12 cellular contexts compared by ENCODE assay signal in the genomic region with DNA sequence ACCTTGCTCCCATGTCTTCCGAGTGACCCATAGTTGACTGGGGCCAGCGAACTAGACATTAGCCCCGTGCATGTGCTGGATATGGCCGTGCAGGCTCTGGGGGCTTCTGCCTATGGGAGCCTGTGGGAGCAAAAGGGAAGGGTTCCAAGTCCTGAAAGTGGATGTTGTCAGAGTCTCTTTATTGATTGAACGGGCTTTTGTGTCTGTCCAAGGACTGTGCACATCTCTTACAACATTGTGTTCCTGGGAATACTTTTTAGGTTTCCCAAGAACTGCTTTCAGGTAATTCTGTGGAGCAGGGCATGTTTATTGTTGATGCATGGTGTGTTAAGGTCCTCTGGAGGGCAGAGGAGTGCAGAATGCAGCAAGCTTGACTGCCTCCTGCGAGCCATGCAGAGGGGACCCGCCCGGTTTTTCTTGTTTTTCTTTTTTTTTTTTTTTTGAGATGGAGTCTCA. TPM values are rescaled to one million over a fixed set of nuclear protein-coding genes. Genes with fewer than 3 reads are reported as not detected.
DNase-seq lines count a peak whose midpoint lies in the region; ATAC-seq, FAIRE-seq and TF ChIP-seq lines count a peak whose summit lies in the region.
"Had no signal": no experiment of that assay in that cellular context is flagged by ENCODE, and none has a peak within 500 bp of the region (broad histone marks: within the 10 kb centered on the region; RNA-seq: fewer than 3 reads in every experiment).

No MANE protein-coding gene starts in this region.

- H3K4me3 Mint-ChIP-seq in chondrocyte (ENCODE audit: unreplicated experiment), result no peak overlapping the region

- no peak overlapping the region for H3K9ac ChIP-seq in neuronal stem cell (ENCODE audit: low read depth, low read length, poor library complexity)

- POLR2A ChIA-PET in HEK293T (lab: Yijun Ruan, JAX), result no interaction called here

- ATAC-seq in stimulated activated naive CD8-positive, alpha-beta T cell treated with anti-CD3 and anti-CD28 coated beads, Interleukin-15, Interleukin-2, amounts not matched to agents 100 U/mL and 50 U/mL, for 24 hours, result no peak
- ATAC-seq in GM21423 (IDR thresholded peaks at IDR 0.05; ENCODE audit: unreplicated experiment), result no peak

- H3K4me1 Mint-ChIP-seq in chondrocyte (ENCODE audit: low read depth), result peaks cover 24% of the 10 kb centered on the region

- H3K27ac ChIP-seq in neuronal stem cell (replicated peaks; ENCODE audit: low read length), result no peak overlapping the region
- H3K27ac ChIP-seq: colonic mucosa had no signal

- no CpG with 5 or more reads among the region's 8 CpGs for WGBS in neuronal stem cell (ENCODE audit: extremely low coverage in 2 of 2, insufficient read length in 2 of 2, insufficient replicate concordance in 1 of 2), 2 donors

- in situ Hi-C loops in G401 (cut with HindIII; ENCODE audit: low sequenced_read_pairs), result no loop called here

- TF ChIP-seq CTCF in chondrocyte (IDR thresholded peaks at IDR 0.05), result peak; percentile 23

- H4K91ac ChIP-seq in neuronal stem cell (ENCODE audit: low read depth, low read length, poor library complexity), result no peak overlapping the region

- no peak overlapping the region for H3K4ac ChIP-seq in neuronal stem cell (ENCODE audit: low read length)

- H3K14ac ChIP-seq in neuronal stem cell (ENCODE audit: low read length), result no peak overlapping the region

- H3K36me3 ChIP-seq in neuronal stem cell (replicated peaks in 1 of 2; ENCODE audit: control insufficient read depth in 2 of 2, insufficient read depth in 2 of 2, low read length in 2 of 2), result peaks cover 5 to 33% of the 10 kb centered on the region in 2 donors
- H3K36me3 ChIP-seq: colonic mucosa had no signal

- H2BK12ac ChIP-seq in neuronal stem cell (ENCODE audit: low read length), result no peak overlapping the region

- no peaks in the 10 kb centered on the region for H3K9me3 Mint-ChIP-seq in chondrocyte (ENCODE audit: low read depth)

- no peaks in the 10 kb centered on the region for H3K9me3 ChIP-seq in neuronal stem cell (replicated peaks in 1 of 2; ENCODE audit: control insufficient read depth in 2 of 2, insufficient read depth in 1 of 2, low read depth in 1 of 2, low read length in 2 of 2)
- H3K9me3 ChIP-seq: colonic mucosa had no signal

- FAIRE-seq in GM19239 (lab: Jason Lieb, UNC), result no peak

- H3K18ac ChIP-seq in neuronal stem cell (ENCODE audit: low read length), result peak overlapping the region; percentile 33

- DNase-seq in G401 (ENCODE audit: low spot score) (peak; percentile 78), HEK293T (ENCODE audit: extremely low spot score) (peak; percentile 18), chondrocyte (ENCODE audit: low spot score) (no peak), neuronal stem cell (ENCODE audit: low spot score) (no peak), GM19239 (ENCODE audit: insufficient read length, low spot score) (no peak)
- DNase-seq in stimulated activated naive CD8-positive, alpha-beta T cell treated with anti-CD3 and anti-CD28 coated beads, Interleukin-15, Interleukin-2, amounts not matched to agents 100 U/mL and 50 U/mL, for 24 hours, result no peak
- no peak for DNase-seq in activated naive CD4-positive, alpha-beta T cell treated with Interleukin-2 at 50 U/mL for 16 hours
- DNase-seq: colonic mucosa, DMS79 treated with DMSO at 0.1 percent for 48 hours, mesenchymal stem cell, NCI-H1105 treated with DMSO at 0.1 percent for 48 hours had no signal

- H3K79me1 ChIP-seq in neuronal stem cell (ENCODE audit: low read depth, low read length), result peaks cover 32% of the 10 kb centered on the region

- no peaks in the 10 kb centered on the region for H3K27me3 ChIP-seq in neuronal stem cell (ENCODE audit: control insufficient read depth in 3 of 3, insufficient read depth in 3 of 3, low read depth in 1 of 3, low read length in 3 of 3)
- H3K27me3 ChIP-seq: colonic mucosa had no signal

- no peak overlapping the region for H4K8ac ChIP-seq in neuronal stem cell (ENCODE audit: low read depth, low read length)

- no peak overlapping the region for H2BK15ac ChIP-seq in neuronal stem cell (ENCODE audit: low read length)

- CTCF ChIA-PET in HEK293T (lab: Yijun Ruan, JAX), result no interaction called here

- no peak overlapping the region for H3K4me3 ChIP-seq in neuronal stem cell (ENCODE audit: low read length in 2 of 2)
- H3K4me3 ChIP-seq: colonic mucosa had no signal

- H3K23ac ChIP-seq in neuronal stem cell (ENCODE audit: low read depth, low read length, poor library complexity), result no peak overlapping the region

- no peak overlapping the region for H2BK5ac ChIP-seq in neuronal stem cell (ENCODE audit: low read length)

- no peak overlapping the region for H2AK5ac ChIP-seq in neuronal stem cell (ENCODE audit: low read depth, low read length)

- peaks cover 0 to 29% of the 10 kb centered on the region in 2 donors for H3K4me1 ChIP-seq in neuronal stem cell (ENCODE audit: control insufficient read depth in 2 of 2, insufficient read depth in 1 of 2, low read depth in 1 of 2, low read length in 2 of 2)
- H3K4me1 ChIP-seq: colonic mucosa had no signal

- no peak overlapping the region for H2BK120ac ChIP-seq in neuronal stem cell (ENCODE audit: low read depth, low read length)

- H3K36me3 Mint-ChIP-seq in chondrocyte (ENCODE audit: low read depth), result no peaks in the 10 kb centered on the region

- no peak overlapping the region for H3K4me2 ChIP-seq in neuronal stem cell (ENCODE audit: insufficient read depth, low read length, poor library complexity, severe bottlenecking)

- no peak overlapping the region for H3K27ac Mint-ChIP-seq in chondrocyte (ENCODE audit: unreplicated experiment)

- H2AFZ ChIP-seq in neuronal stem cell (ENCODE audit: low read length), result no peak overlapping the region

- H3K27me3 Mint-ChIP-seq in chondrocyte (ENCODE audit: low read depth), result no peaks in the 10 kb centered on the region

TF ChIP-seq in HEK293T, 16 proteins besides CTCF, POLR2A, EP300 and RAD21:
- no peak for TF ChIP-seq FOXM1 (IDR thresholded peaks at IDR 0.05; ENCODE audit: borderline replicate concordance)
- no peak for TF ChIP-seq ARNT (IDR thresholded peaks at IDR 0.05)
- no peak for TF ChIP-seq SUZ12 (IDR thresholded peaks at IDR 0.05)
- TF ChIP-seq ELF4 (IDR thresholded peaks at IDR 0.05), result no peak
- no peak for TF ChIP-seq BHLHE40 (IDR thresholded peaks at IDR 0.05; ENCODE audit: borderline replicate concordance)
- TF ChIP-seq SP1 (IDR thresholded peaks at IDR 0.05), result no peak
- TF ChIP-seq FOXA1 (IDR thresholded peaks at IDR 0.05), result no peak
- TF ChIP-seq, protein P1, sequence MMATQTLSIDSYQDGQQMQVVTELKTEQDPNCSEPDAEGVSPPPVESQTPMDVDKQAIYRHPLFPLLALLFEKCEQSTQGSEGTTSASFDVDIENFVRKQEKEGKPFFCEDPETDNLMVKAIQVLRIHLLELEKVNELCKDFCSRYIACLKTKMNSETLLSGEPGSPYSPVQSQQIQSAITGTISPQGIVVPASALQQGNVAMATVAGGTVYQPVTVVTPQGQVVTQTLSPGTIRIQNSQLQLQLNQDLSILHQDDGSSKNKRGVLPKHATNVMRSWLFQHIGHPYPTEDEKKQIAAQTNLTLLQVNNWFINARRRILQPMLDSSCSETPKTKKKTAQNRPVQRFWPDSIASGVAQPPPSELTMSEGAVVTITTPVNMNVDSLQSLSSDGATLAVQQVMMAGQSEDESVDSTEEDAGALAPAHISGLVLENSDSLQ (IDR thresholded peaks at IDR 0.05), result no peak
- no peak for TF ChIP-seq FOXK2 (IDR thresholded peaks at IDR 0.05)
- no peak for TF ChIP-seq L3MBTL2 (conservative IDR thresholded peaks at IDR 0.05)
- no peak for TF ChIP-seq ZNF384 (IDR thresholded peaks at IDR 0.05)
- no peak for TF ChIP-seq HDGF (IDR thresholded peaks at IDR 0.05; ENCODE audit: borderline replicate concordance)
- no peak for TF ChIP-seq NFRKB (IDR thresholded peaks at IDR 0.05)
- TF ChIP-seq LEF1 (IDR thresholded peaks at IDR 0.05; ENCODE audit: borderline replicate concordance), result no peak
- no peak for TF ChIP-seq TARDBP (IDR thresholded peaks at IDR 0.05)
- TF ChIP-seq CTBP1 (IDR thresholded peaks at IDR 0.05; ENCODE audit: borderline replicate concordance), result no peak

RNA-seq across cellular contexts. Expression of a gene that starts 5.0 kb away (rescaled TPM):
- 3.3 and 13.4 TPM in 2 replicates for total RNA-seq in G401 (2014; rRNA removed; shearing (Covaris generic))
- 7.2 to 10.9 TPM (median 9.5 TPM) in 3 replicates for total RNA-seq in chondrocyte
- 26.6 TPM for polyA plus RNA-seq in neuronal stem cell (2013, experiment 1 of 2)
- polyA plus RNA-seq in neuronal stem cell (2013, experiment 2 of 2), result 27.4 TPM

RNA-seq across cellular contexts. Expression of a gene that starts 44.7 kb away (rescaled TPM):
- not detected in 2 replicates for total RNA-seq in G401 (2014; rRNA removed; shearing (Covaris generic))
- 0.12 to 0.22 TPM in 2 of 3 replicates, not detected in the other for total RNA-seq in chondrocyte
- polyA plus RNA-seq in neuronal stem cell (2013, experiment 1 of 2), result 0.03 TPM
- 0.06 TPM for polyA plus RNA-seq in neuronal stem cell (2013, experiment 2 of 2)

RNA-seq across cellular contexts. Expression of a gene that starts 56.5 kb away (rescaled TPM):
- not detected in 2 replicates for total RNA-seq in G401 (2014; rRNA removed; shearing (Covaris generic))
- total RNA-seq in chondrocyte, result 0.90 to 1.3 TPM (median 0.95 TPM) in 3 replicates
- polyA plus RNA-seq in neuronal stem cell (2013, experiment 1 of 2), result 0.21 TPM
- 0.19 TPM for polyA plus RNA-seq in neuronal stem cell (2013, experiment 2 of 2)

Comparison
In these comparisons a context has a peak if more than half of its experiments do, and no peak if none do; other contexts are left out.
1. DNase-seq: peak in G401 (single experiment) and HEK293T (single experiment); none in chondrocyte (single experiment), neuronal stem cell (single experiment), stimulated activated naive CD8-positive, alpha-beta T cell treated with anti-CD3 and anti-CD28 coated beads, Interleukin-15, Interleukin-2, amounts not matched to agents 100 U/mL and 50 U/mL, for 24 hours (single experiment), GM19239 (single experiment) and activated naive CD4-positive, alpha-beta T cell treated with Interleukin-2 at 50 U/mL for 16 hours (single experiment).